15 cellular contexts compared by ENCODE assay signal in genomic region chr18:9741461-9741820, GRCh38. TPM values are rescaled to one million over a fixed set of nuclear protein-coding genes. Genes with fewer than 3 reads are reported as not detected.
A peak's percentile ranks its signal among the peaks of the same experiment; 100 is the strongest.
DNase-seq lines count a peak whose midpoint lies in the region; ATAC-seq and TF ChIP-seq lines count a peak whose summit lies in the region.
"Had no signal": no experiment of that assay in that cellular context is flagged by ENCODE, and none has a peak within 500 bp of the region (broad histone marks: within the 10 kb centered on the region; RNA-seq: fewer than 3 reads in every experiment).

No MANE protein-coding gene starts in this region.

- H3K4me3 ChIP-seq in ACC112 (ENCODE audit: low read depth, low read length) (no peak overlapping the region), RWPE2 (ENCODE audit: severe bottlenecking) (no peak overlapping the region), iPS-15b (ENCODE audit: low read depth, low read length) (no peak overlapping the region), sigmoid colon (no peak overlapping the region)

- POLR2A ChIA-PET in CD4-positive, alpha-beta T cell (lab: Charles Lee), result no interaction called here
- POLR2A ChIA-PET in activated CD8-positive, alpha-beta T cell treated with anti-CD3 and anti-CD28 coated beads, Interleukin-2, amount 10 ng/mL, durations not matched to agents 7 days and 5 days (lab: Charles Lee), result no interaction called here

- H3K4me3 Mint-ChIP-seq in CD4-positive, alpha-beta T cell, result no peak overlapping the region
- H3K4me3 Mint-ChIP-seq in activated CD8-positive, alpha-beta T cell treated with anti-CD3 and anti-CD28 coated beads, Interleukin-2, amount 10 ng/mL, durations not matched to agents 7 days and 5 days, result no peak overlapping the region
- H3K4me3 Mint-ChIP-seq: IgD-negative memory B cell had no signal

- H3K27ac ChIP-seq in ACC112 (ENCODE audit: low read depth, low read length) (peak overlapping the region; percentile 82), RWPE2 (ENCODE audit: poor library complexity, severe bottlenecking) (peak overlapping the region; percentile 90), sigmoid colon (peak overlapping the region; percentile 10 to 57 (median 40))
- no peak overlapping the region for H3K27ac ChIP-seq in CD4-positive, alpha-beta T cell (ENCODE audit: low read depth, low read length)

- intact Hi-C loops in sigmoid colon (cut with DNase I), result no loop called here
- intact Hi-C loops in CD4-positive, alpha-beta T cell (cut with DNase I, micrococcal nuclease), result no loop called here

- H3K9me3 ChIP-seq in RWPE2 (ENCODE audit: severe bottlenecking), result no peaks in the 10 kb centered on the region
- H3K9me3 ChIP-seq in iPS-15b (ENCODE audit: control insufficient read depth, insufficient read depth, low read length), result no peaks in the 10 kb centered on the region
- no peaks in the 10 kb centered on the region for H3K9me3 ChIP-seq in sigmoid colon
- H3K9me3 ChIP-seq in CD4-positive, alpha-beta T cell (ENCODE audit: control insufficient read depth, low read length), result no peaks in the 10 kb centered on the region

- peaks cover 26% of the 10 kb centered on the region for H3K27me3 Mint-ChIP-seq in CD4-positive, alpha-beta T cell
- peaks cover 59% of the 10 kb centered on the region for H3K27me3 Mint-ChIP-seq in activated CD8-positive, alpha-beta T cell treated with anti-CD3 and anti-CD28 coated beads, Interleukin-2, amount 10 ng/mL, durations not matched to agents 7 days and 5 days (ENCODE audit: low read depth)
- H3K27me3 Mint-ChIP-seq: IgD-negative memory B cell had no signal

- CTCF ChIA-PET in CD4-positive, alpha-beta T cell (lab: Charles Lee), result no interaction called here
- CTCF ChIA-PET in activated CD8-positive, alpha-beta T cell treated with anti-CD3 and anti-CD28 coated beads, Interleukin-2, amount 10 ng/mL, durations not matched to agents 7 days and 5 days (lab: Charles Lee), result no interaction called here

- no peak for TF ChIP-seq POLR2A in sigmoid colon (IDR thresholded peaks at IDR 0.05)

- H2AFZ ChIP-seq in ACC112 (ENCODE audit: low read length, unreplicated experiment), result no peak overlapping the region

- no peaks in the 10 kb centered on the region for H3K36me3 ChIP-seq in ACC112 (ENCODE audit: insufficient read depth, low read length)
- H3K36me3 ChIP-seq in RWPE2 (ENCODE audit: low read depth), result peaks cover 9% of the 10 kb centered on the region; the same call in 1 of the 2 replicates
- no peaks in the 10 kb centered on the region for H3K36me3 ChIP-seq in iPS-15b (ENCODE audit: control insufficient read depth, insufficient read depth, low read length)
- no peaks in the 10 kb centered on the region for H3K36me3 ChIP-seq in sigmoid colon

- H3K36me3 Mint-ChIP-seq in CD4-positive, alpha-beta T cell (ENCODE audit: low read depth), result no peaks in the 10 kb centered on the region
- H3K36me3 Mint-ChIP-seq in activated CD8-positive, alpha-beta T cell treated with anti-CD3 and anti-CD28 coated beads, Interleukin-2, amount 10 ng/mL, durations not matched to agents 7 days and 5 days (ENCODE audit: low read depth), result no peaks in the 10 kb centered on the region
- H3K36me3 Mint-ChIP-seq: type B pancreatic cell had no signal

- no peak for TF ChIP-seq EP300 in sigmoid colon (IDR thresholded peaks at IDR 0.05)

- H3K9me3 Mint-ChIP-seq in CD4-positive, alpha-beta T cell, result no peaks in the 10 kb centered on the region
- no peaks in the 10 kb centered on the region for H3K9me3 Mint-ChIP-seq in activated CD8-positive, alpha-beta T cell treated with anti-CD3 and anti-CD28 coated beads, Interleukin-2, amount 10 ng/mL, durations not matched to agents 7 days and 5 days (ENCODE audit: insufficient read depth)
- H3K9me3 Mint-ChIP-seq: IgD-negative memory B cell, type B pancreatic cell had no signal

- DNase-seq in RWPE2 (ENCODE audit: low spot score) (no peak), sigmoid colon (no peak), RPMI8226 (no peak), GM19238 (ENCODE audit: insufficient read length, low spot score) (no peak)
- DNase-seq in CD4-positive, alpha-beta T cell, result no peak
- DNase-seq in activated CD8-positive, alpha-beta T cell treated with anti-CD3 and anti-CD28 coated beads, Interleukin-2, amount 10 ng/mL, durations not matched to agents 7 days and 5 days, result no peak
- DNase-seq: activated effector memory CD4-positive, alpha-beta T cell treated with anti-CD3 and anti-CD28 coated beads, Interleukin-2, amount 50 U/mL, for 16 hours; effector CD8-positive, alpha-beta T cell; NCI-H1092 treated with DMSO at 0.1 percent for 48 hours; NCI-H226; posterior cingulate gyrus had no signal

- TF ChIP-seq CTCF in RWPE2 (IDR thresholded peaks at IDR 0.05; ENCODE audit: poor library complexity, severe bottlenecking) (no peak), sigmoid colon (IDR thresholded peaks at IDR 0.05) (no peak)
- no peak for TF ChIP-seq CTCF in CD4-positive, alpha-beta T cell (IDR thresholded peaks at IDR 0.05)

- H3K27me3 ChIP-seq in ACC112 (ENCODE audit: insufficient read depth, low read length) (no peaks in the 10 kb centered on the region), RWPE2 (ENCODE audit: insufficient read depth, poor library complexity, severe bottlenecking) (no peaks in the 10 kb centered on the region), iPS-15b (ENCODE audit: control insufficient read depth, insufficient read depth, low read length) (no peaks in the 10 kb centered on the region), sigmoid colon (no peaks in the 10 kb centered on the region)
- H3K27me3 ChIP-seq in CD4-positive, alpha-beta T cell (ENCODE audit: control insufficient read depth, insufficient read depth, low read length), result peaks cover 13% of the 10 kb centered on the region

- no peak for ATAC-seq in RWPE2 (ENCODE audit: low read depth)
- no peak for ATAC-seq in CD4-positive, alpha-beta T cell (ENCODE audit: poor library complexity)
- ATAC-seq in activated CD8-positive, alpha-beta T cell treated with anti-CD3 and anti-CD28 coated beads, Interleukin-2, amount 10 ng/mL, durations not matched to agents 7 days and 5 days, result no peak

- H3K79me2 ChIP-seq in ACC112 (ENCODE audit: control insufficient read depth, insufficient read depth, low read length, unreplicated experiment), result peaks cover 23% of the 10 kb centered on the region

- H3K4me1 ChIP-seq in ACC112 (ENCODE audit: control insufficient read depth, insufficient read depth, low read length, unreplicated experiment) (peaks cover 62% of the 10 kb centered on the region), RWPE2 (ENCODE audit: insufficient read depth, poor library complexity, severe bottlenecking) (peaks cover 47% of the 10 kb centered on the region), iPS-15b (ENCODE audit: control insufficient read depth, insufficient read depth, low read length) (peaks cover 26% of the 10 kb centered on the region), sigmoid colon (peaks cover 0 to 52% (median 22%) of the 10 kb centered on the region in 4 donors)

- H3K4me1 Mint-ChIP-seq in CD4-positive, alpha-beta T cell (ENCODE audit: low read depth), result no peaks in the 10 kb centered on the region
- no peaks in the 10 kb centered on the region for H3K4me1 Mint-ChIP-seq in activated CD8-positive, alpha-beta T cell treated with anti-CD3 and anti-CD28 coated beads, Interleukin-2, amount 10 ng/mL, durations not matched to agents 7 days and 5 days (ENCODE audit: low read depth)

- WGBS in sigmoid colon, 2 donors, result 91 to 94% methylated on average over 7 of the region's 7 CpGs

- no peak overlapping the region for H3K27ac Mint-ChIP-seq in CD4-positive, alpha-beta T cell
- no peak overlapping the region for H3K27ac Mint-ChIP-seq in activated CD8-positive, alpha-beta T cell treated with anti-CD3 and anti-CD28 coated beads, Interleukin-2, amount 10 ng/mL, durations not matched to agents 7 days and 5 days

- H3K9ac ChIP-seq in iPS-15b (ENCODE audit: low read depth, low read length), result peak overlapping the region; percentile 18

RNA-seq across cellular contexts. Expression of gene RAB31, which starts 33.3 kb away (rescaled TPM):
- 10 to 100 TPM; 52.0 to 74.6 (median 65.9) TPM for total RNA-seq in sigmoid colon
- polyA plus RNA-seq in sigmoid colon, result 10 to 100 TPM; 16.2 to 22.2 (median 21.8) TPM
- 1 to 10 TPM; 1.1 to 1.3 TPM for total RNA-seq in CD4-positive, alpha-beta T cell
- not detected for total RNA-seq in activated CD8-positive, alpha-beta T cell treated with anti-CD3 and anti-CD28 coated beads, Interleukin-2, amount 10 ng/mL, durations not matched to agents 7 days and 5 days

Comparison
In these comparisons a context has a peak if more than half of its experiments do, and no peak if none do; other contexts are left out.
1. RNA of gene RAB31, which starts 33.3 kb away (total RNA-seq): 52.0 to 74.6 TPM in sigmoid colon; 1.1 to 1.3 TPM in CD4-positive, alpha-beta T cell and not detected in activated CD8-positive, alpha-beta T cell treated with anti-CD3 and anti-CD28 coated beads, Interleukin-2, amount 10 ng/mL, durations not matched to agents 7 days and 5 days; every median in the first group is over 10 times any median in the second.